In genomic region chr3:187104342-187104741, GRCh38 we compare ENCODE assay signal across 1 cellular context.
TF ChIP-seq lines count a peak whose summit lies in the region.

No MANE protein-coding gene starts in this region.

TF ChIP-seq in WTC11, 78 proteins besides CTCF, POLR2A, EP300 and RAD21 (continued from another document):
- TF ChIP-seq, protein P1, sequence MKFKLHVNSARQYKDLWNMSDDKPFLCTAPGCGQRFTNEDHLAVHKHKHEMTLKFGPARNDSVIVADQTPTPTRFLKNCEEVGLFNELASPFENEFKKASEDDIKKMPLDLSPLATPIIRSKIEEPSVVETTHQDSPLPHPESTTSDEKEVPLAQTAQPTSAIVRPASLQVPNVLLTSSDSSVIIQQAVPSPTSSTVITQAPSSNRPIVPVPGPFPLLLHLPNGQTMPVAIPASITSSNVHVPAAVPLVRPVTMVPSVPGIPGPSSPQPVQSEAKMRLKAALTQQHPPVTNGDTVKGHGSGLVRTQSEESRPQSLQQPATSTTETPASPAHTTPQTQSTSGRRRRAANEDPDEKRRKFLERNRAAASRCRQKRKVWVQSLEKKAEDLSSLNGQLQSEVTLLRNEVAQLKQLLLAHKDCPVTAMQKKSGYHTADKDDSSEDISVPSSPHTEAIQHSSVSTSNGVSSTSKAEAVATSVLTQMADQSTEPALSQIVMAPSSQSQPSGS (CRISPR knock-in tag; IDR thresholded peaks at IDR 0.05; ENCODE audit: borderline replicate concordance, low read depth) = no peak
- TF ChIP-seq SMAD3 (CRISPR knock-in tag; IDR thresholded peaks at IDR 0.05; ENCODE audit: borderline replicate concordance) = no peak
- no peak for TF ChIP-seq GRHL2 (CRISPR knock-in tag; IDR thresholded peaks at IDR 0.05; ENCODE audit: insufficient replicate concordance, severe bottlenecking)
- TF ChIP-seq NFE2L1 (CRISPR knock-in tag; IDR thresholded peaks at IDR 0.05) = no peak
- TF ChIP-seq MAX (CRISPR knock-in tag; IDR thresholded peaks at IDR 0.05) = no peak
- TF ChIP-seq SP1 (CRISPR knock-in tag; conservative IDR thresholded peaks at IDR 0.05) = no peak
- no peak for TF ChIP-seq HMGA2 (CRISPR knock-in tag; IDR thresholded peaks at IDR 0.05)
- no peak for TF ChIP-seq GTF2I (CRISPR knock-in tag; conservative IDR thresholded peaks at IDR 0.05)
- TF ChIP-seq NR2C2 (CRISPR knock-in tag; IDR thresholded peaks at IDR 0.05) = no peak
- TF ChIP-seq E2F5 (CRISPR knock-in tag; IDR thresholded peaks at IDR 0.05) = no peak
- no peak for TF ChIP-seq ZNF263 (CRISPR knock-in tag; IDR thresholded peaks at IDR 0.05; ENCODE audit: low read depth)
- TF ChIP-seq ZNF416 (CRISPR knock-in tag; IDR thresholded peaks at IDR 0.05) = no peak
